8 cellular contexts compared by ENCODE assay signal in genomic region chr17:44070455-44071197, GRCh38. TPM values are rescaled to one million over a fixed set of nuclear protein-coding genes. Genes with fewer than 3 reads are reported as not detected.
DNase-seq lines count a peak whose midpoint lies in the region; ATAC-seq and TF ChIP-seq lines count a peak whose summit lies in the region.

Gene G6PC3 (plus strand): TSS chr17:44070735. CDS start chr17:44070966, 231 bp downstream.

- H3K36me3 Mint-ChIP-seq in nephron progenitor cell (ENCODE audit: low read depth): peaks cover 18% of the 10 kb centered on the region

- peak within 1 kb of the TSS; percentile 88 for H3K4me2 ChIP-seq in GM23248 (ENCODE audit: unreplicated experiment)

- H3K9me3 ChIP-seq in GM23248 (ENCODE audit: low read depth): no peaks in the 10 kb centered on the region

- H3K4me1 ChIP-seq in GM23248 (ENCODE audit: insufficient read depth): peaks cover 25% of the 10 kb centered on the region

- H3K4me3 ChIP-seq in GM23248: peak within 1 kb of the TSS; percentile 82
- peak within 1 kb of the TSS; percentile 68 for H3K4me3 ChIP-seq in LNCaP clone FGC (ENCODE audit: low read depth, low read length)
- peak within 1 kb of the TSS; percentile 86 for H3K4me3 ChIP-seq in fibroblast of the aortic adventitia (ENCODE audit: low read depth, low read length)

- peaks cover 62% of the 10 kb centered on the region for H3K79me2 ChIP-seq in GM23248 (ENCODE audit: insufficient read depth)

- peak; percentile 98 for TF ChIP-seq POLR2A in Raji (IDR thresholded peaks at IDR 0.05; ENCODE audit: insufficient read depth, low read depth, low read length)

- no peaks in the 10 kb centered on the region for H3K9me2 ChIP-seq in GM23248 (ENCODE audit: insufficient read depth)

- ATAC-seq in stimulated activated naive CD8-positive, alpha-beta T cell treated with anti-CD3 and anti-CD28 coated beads, Interleukin-15, amount 100 ng/mL, for 72 hours: peak; percentile 89

- H3K36me3 ChIP-seq in GM23248 (ENCODE audit: low read depth): 0 out of 2 replicates have a peak, but pooled peaks cover 4% of the 10 kb centered on the region

- 1% methylated on average over 41 to 53 of the region's 53 CpGs for WGBS in GM23248 (ENCODE audit: low coverage in 1 of 2, low lambda C conversion rate in 2 of 2, missing lambda C conversion rate in 2 of 2), 2 experiments

- in situ Hi-C loops in GM23248 (cut with MboI): no loop called here

- H3F3A ChIP-seq in GM23248 (ENCODE audit: insufficient read depth): peaks cover 39% of the 10 kb centered on the region

- H3K4me1 Mint-ChIP-seq in nephron progenitor cell: peaks cover 56% of the 10 kb centered on the region
- peaks cover 38% of the 10 kb centered on the region for H3K4me1 Mint-ChIP-seq in stimulated activated naive CD8-positive, alpha-beta T cell treated with anti-CD3 and anti-CD28 coated beads, Interleukin-15, amount 100 ng/mL, for 72 hours

- no peaks in the 10 kb centered on the region for H4K20me1 ChIP-seq in GM23248 (ENCODE audit: insufficient read depth)

- no peak for TF ChIP-seq CTCF in LNCaP clone FGC (IDR thresholded peaks at IDR 0.05; ENCODE audit: control insufficient read depth, extremely low read depth, insufficient read depth)
- TF ChIP-seq CTCF in fibroblast of the aortic adventitia (IDR thresholded peaks at IDR 0.05; ENCODE audit: insufficient read depth, low read length): no peak
- TF ChIP-seq CTCF in nephron progenitor cell (IDR thresholded peaks at IDR 0.05): no peak

- peak within 1 kb of the TSS; percentile 90 for H3K9ac ChIP-seq in GM23248

- peaks cover 3% of the 10 kb centered on the region for H3K27me3 Mint-ChIP-seq in nephron progenitor cell (ENCODE audit: low read depth, poor library complexity)
- no peaks in the 10 kb centered on the region for H3K27me3 Mint-ChIP-seq in stimulated activated naive CD8-positive, alpha-beta T cell treated with anti-CD3 and anti-CD28 coated beads, Interleukin-15, amount 100 ng/mL, for 72 hours

- peak within 1 kb of the TSS; percentile 82 for H2AFZ ChIP-seq in GM23248

- DNase-seq in Daoy (ENCODE audit: low read depth) (peak; percentile 96), GM23248 (peak; percentile 99), LNCaP clone FGC (ENCODE audit: low read depth) (peak; percentile 74), fibroblast of the aortic adventitia (ENCODE audit: low read depth) (peak; percentile 97), nephron progenitor cell (peak; percentile 97)
- DNase-seq in activated effector memory CD4-positive, alpha-beta T cell treated with anti-CD3 and anti-CD28 coated beads, Interleukin-2, amount 50 U/mL, for 16 hours: peak; percentile 91
- DNase-seq in stimulated activated naive CD8-positive, alpha-beta T cell treated with anti-CD3 and anti-CD28 coated beads, Interleukin-15, amount 100 ng/mL, for 72 hours: peak; percentile 83 to 93

- peak within 1 kb of the TSS; percentile 95 for H3K27ac ChIP-seq in GM23248

- no peaks in the 10 kb centered on the region for H3K9me3 Mint-ChIP-seq in nephron progenitor cell
- H3K9me3 Mint-ChIP-seq in stimulated activated naive CD8-positive, alpha-beta T cell treated with anti-CD3 and anti-CD28 coated beads, Interleukin-15, amount 100 ng/mL, for 72 hours: no peaks in the 10 kb centered on the region

- no peaks in the 10 kb centered on the region for H3K27me3 ChIP-seq in GM23248 (replicated peaks; ENCODE audit: insufficient read depth)

- peak within 1 kb of the TSS; percentile 99 for H3K27ac Mint-ChIP-seq in nephron progenitor cell
- peak within 1 kb of the TSS; percentile 96 to 98 for H3K27ac Mint-ChIP-seq in stimulated activated naive CD8-positive, alpha-beta T cell treated with anti-CD3 and anti-CD28 coated beads, Interleukin-15, amount 100 ng/mL, for 72 hours

- H3K4me3 Mint-ChIP-seq in nephron progenitor cell: peak within 1 kb of the TSS; percentile 94
- peak within 1 kb of the TSS; percentile 90 to 97 for H3K4me3 Mint-ChIP-seq in stimulated activated naive CD8-positive, alpha-beta T cell treated with anti-CD3 and anti-CD28 coated beads, Interleukin-15, amount 100 ng/mL, for 72 hours

RNA-seq across cellular contexts. Expression of gene G6PC3, which starts in this region (rescaled TPM):
- total RNA-seq in Daoy (2014; rRNA removed; shearing (Covaris generic)): 22.6 and 30.1 TPM in 2 replicates
- 57.4 and 68.5 TPM in 2 replicates for total RNA-seq in GM23248 (2014; rRNA removed; shearing (Covaris generic))
- 121 and 128 TPM in 2 replicates for polyA plus RNA-seq in GM23248 (2016; fragmentation: Nextera tagmentation; extraction: Ambion mirVana)
- total RNA-seq in fibroblast of the aortic adventitia (ENCODE audit: low replicate concordance): 9.5 and 38.9 TPM in 2 replicates

Comparison
In these comparisons a context has a peak if more than half of its experiments do, and no peak if none do; other contexts are left out.
1. Peak in every context shown above with its lines: DNase-seq, ATAC-seq, H3K4me3 ChIP-seq and H3K27ac ChIP-seq.